ENCODE assay signal across 10 cellular contexts in the genomic region with DNA sequence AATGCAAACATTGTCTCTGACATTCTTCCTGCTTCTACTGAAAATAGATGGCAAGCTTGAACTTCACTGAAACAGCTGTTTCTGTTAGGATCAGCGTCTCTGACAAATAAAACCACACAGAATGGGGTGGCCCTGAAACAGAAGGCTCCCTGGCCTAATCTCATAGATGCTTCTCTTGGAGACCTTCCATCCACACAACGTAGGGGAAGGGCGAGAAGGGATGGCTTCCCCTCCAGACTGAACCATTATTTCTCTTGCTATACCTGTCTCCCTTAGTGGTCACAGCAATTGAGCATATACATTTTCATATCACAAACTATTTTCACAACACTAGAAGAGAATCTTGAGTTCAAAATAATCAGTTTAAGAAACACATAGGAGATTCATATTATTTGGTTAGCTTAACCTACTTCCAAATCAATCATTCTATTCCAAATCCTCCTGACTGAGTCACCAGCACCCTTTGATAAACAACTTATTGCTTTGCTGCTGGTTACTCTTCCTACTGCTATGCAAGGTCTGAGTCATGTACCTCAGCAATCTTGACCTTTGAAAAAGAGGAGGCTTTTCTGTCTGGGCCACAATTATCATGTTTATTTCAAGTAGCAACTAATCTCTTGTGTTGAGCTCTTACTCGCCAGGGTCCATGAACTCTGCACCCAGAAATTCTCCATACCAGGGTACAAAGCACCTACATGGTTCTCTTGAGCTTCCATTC. TPM values are rescaled to one million over a fixed set of nuclear protein-coding genes. Genes with fewer than 3 reads are reported as not detected.
A peak's percentile ranks its signal among the peaks of the same experiment; 100 is the strongest.
DNase-seq lines count a peak whose midpoint lies in the region; ATAC-seq and TF ChIP-seq lines count a peak whose summit lies in the region.
"Had no signal": no experiment of that assay in that cellular context is flagged by ENCODE, and none has a peak within 500 bp of the region (broad histone marks: within the 10 kb centered on the region; RNA-seq: fewer than 3 reads in every experiment).

No MANE protein-coding gene starts in this region.

- H3K36me3 ChIP-seq in adipocyte (ENCODE audit: control insufficient read depth, insufficient read depth, low read length, severe bottlenecking) (peaks cover 30% of the 10 kb centered on the region), thoracic aorta (no peaks in the 10 kb centered on the region)

- peak overlapping the region; percentile 33 for H3K4me3 ChIP-seq in adipocyte (ENCODE audit: low read length)
- H3K4me3 ChIP-seq in thoracic aorta = no peak overlapping the region

- H3K4me1 Mint-ChIP-seq in T-helper 2 cell treated with Interferon-gamma antibody and Interleukin-4, amounts not matched to agents 5 μg/mL and 100 μg/mL, for 36 hours (ENCODE audit: low read depth) = peaks cover 45% of the 10 kb centered on the region
- peaks cover 69 to 84% of the 10 kb centered on the region in 2 donors for H3K4me1 Mint-ChIP-seq in immature natural killer cell

- no peaks in the 10 kb centered on the region for H3K9me3 ChIP-seq in adipocyte (ENCODE audit: control insufficient read depth, low read length)
- H3K9me3 ChIP-seq in thoracic aorta = no peaks in the 10 kb centered on the region

- peak overlapping the region; percentile 15 for H3K27ac Mint-ChIP-seq in T-helper 2 cell treated with Interferon-gamma antibody and Interleukin-4, amounts not matched to agents 5 μg/mL and 100 μg/mL, for 36 hours
- H3K27ac Mint-ChIP-seq in immature natural killer cell = peak overlapping the region; percentile 29 to 89 (median 84)

- peak overlapping the region; percentile 21 to 36 for H3K27ac ChIP-seq in thoracic aorta

- H3K9ac ChIP-seq in adipocyte (ENCODE audit: low read length) = peak overlapping the region; percentile 31

- no peak overlapping the region for H3K4me3 Mint-ChIP-seq in T-helper 2 cell treated with Interferon-gamma antibody and Interleukin-4, amounts not matched to agents 5 μg/mL and 100 μg/mL, for 36 hours
- H3K4me3 Mint-ChIP-seq in immature natural killer cell = peak overlapping the region in 2 of 5 donors; percentile 11 to 33

- ATAC-seq in thoracic aorta (ENCODE audit: insufficient number of reproducible peaks, low FRiP score, low read depth) = no peak
- no peak for ATAC-seq in HG03175 (IDR thresholded peaks at IDR 0.05; ENCODE audit: unreplicated experiment)

- peaks cover 62% of the 10 kb centered on the region for H3K36me3 Mint-ChIP-seq in T-helper 2 cell treated with Interferon-gamma antibody and Interleukin-4, amounts not matched to agents 5 μg/mL and 100 μg/mL, for 36 hours (ENCODE audit: low read depth)
- peaks cover 15 to 34% (median 15%) of the 10 kb centered on the region in 3 donors for H3K36me3 Mint-ChIP-seq in immature natural killer cell

- H3K9me3 Mint-ChIP-seq in T-helper 2 cell treated with Interferon-gamma antibody and Interleukin-4, amounts not matched to agents 5 μg/mL and 100 μg/mL, for 36 hours = no peaks in the 10 kb centered on the region
- no peaks in the 10 kb centered on the region for H3K9me3 Mint-ChIP-seq in immature natural killer cell

- TF ChIP-seq CTCF in thoracic aorta (IDR thresholded peaks at IDR 0.05) = no peak

- H3K27me3 ChIP-seq in adipocyte (replicated peaks; ENCODE audit: control insufficient read depth, insufficient read depth, low read length) = no peaks in the 10 kb centered on the region
- H3K27me3 ChIP-seq in thoracic aorta (replicated peaks; ENCODE audit: insufficient read depth) = no peaks in the 10 kb centered on the region

- H3K4me1 ChIP-seq in adipocyte (ENCODE audit: control insufficient read depth, insufficient read depth, low read length) (peaks cover 59% of the 10 kb centered on the region), thoracic aorta (ENCODE audit: control insufficient read depth in 1 of 2, low read depth in 2 of 2) (peaks cover 20 to 39% of the 10 kb centered on the region in 2 donors)

- H3K27me3 Mint-ChIP-seq in T-helper 2 cell treated with Interferon-gamma antibody and Interleukin-4, amounts not matched to agents 5 μg/mL and 100 μg/mL, for 36 hours (ENCODE audit: low read depth) = no peaks in the 10 kb centered on the region
- peaks cover 0 to 2% (median 0%) of the 10 kb centered on the region in 3 donors for H3K27me3 Mint-ChIP-seq in immature natural killer cell (ENCODE audit: low read depth in 3 of 3)

- peak; percentile 59 for DNase-seq in T-helper 2 cell treated with Interferon-gamma antibody and Interleukin-4, amounts not matched to agents 5 μg/mL and 100 μg/mL, for 36 hours (ENCODE audit: low spot score)
- no peak for DNase-seq in T-helper 2 cell
- DNase-seq in adipocyte (ENCODE audit: low read depth) = peak; percentile 86
- DNase-seq in immature natural killer cell = no peak
- DNase-seq in thoracic aorta (ENCODE audit: low spot score) = peak; percentile 5
- DNase-seq in NCI-H1105 treated with DMSO at 0.1 percent for 48 hours (lab: John Stamatoyannopoulos, UW) = no peak
- DNase-seq in NCI-H128 (lab: John Stamatoyannopoulos, UW; ENCODE audit: unreplicated experiment) = no peak
- DNase-seq: AML-193; stimulated activated naive CD4-positive, alpha-beta T cell treated with Interleukin-2 at 50 U/mL for 16 hours had no signal

RNA-seq across cellular contexts. Expression of gene CBLB, which starts 45.5 kb away (rescaled TPM):
- 10 to 100 TPM; 27.7 to 62.4 (median 31.5) TPM for polyA plus RNA-seq in immature natural killer cell
- total RNA-seq in thoracic aorta = 100 to 1,000 TPM in 1 of 2 donors, 10 to 100 TPM in 1; 51.0 to 145 TPM

Comparison
In these comparisons a context has a peak if more than half of its experiments do, and no peak if none do; other contexts are left out.
1. DNase-seq: peak in T-helper 2 cell treated with Interferon-gamma antibody and Interleukin-4, amounts not matched to agents 5 μg/mL and 100 μg/mL, for 36 hours (single experiment), adipocyte (single experiment) and thoracic aorta (single experiment); none in T-helper 2 cell (0 of 5), immature natural killer cell (0 of 3), NCI-H1105 treated with DMSO at 0.1 percent for 48 hours (single experiment) and NCI-H128 (single experiment).